Comparison of ENCODE assay signal across 1 cellular context in genomic region chrX:43693602-43694406, GRCh38.
TF ChIP-seq lines count a peak whose summit lies in the region.

No MANE protein-coding gene starts in this region.

TF ChIP-seq in HepG2, 621 proteins besides CTCF, POLR2A, EP300 and RAD21 (continued from another document and continues in another):
- TF ChIP-seq, protein P1, sequence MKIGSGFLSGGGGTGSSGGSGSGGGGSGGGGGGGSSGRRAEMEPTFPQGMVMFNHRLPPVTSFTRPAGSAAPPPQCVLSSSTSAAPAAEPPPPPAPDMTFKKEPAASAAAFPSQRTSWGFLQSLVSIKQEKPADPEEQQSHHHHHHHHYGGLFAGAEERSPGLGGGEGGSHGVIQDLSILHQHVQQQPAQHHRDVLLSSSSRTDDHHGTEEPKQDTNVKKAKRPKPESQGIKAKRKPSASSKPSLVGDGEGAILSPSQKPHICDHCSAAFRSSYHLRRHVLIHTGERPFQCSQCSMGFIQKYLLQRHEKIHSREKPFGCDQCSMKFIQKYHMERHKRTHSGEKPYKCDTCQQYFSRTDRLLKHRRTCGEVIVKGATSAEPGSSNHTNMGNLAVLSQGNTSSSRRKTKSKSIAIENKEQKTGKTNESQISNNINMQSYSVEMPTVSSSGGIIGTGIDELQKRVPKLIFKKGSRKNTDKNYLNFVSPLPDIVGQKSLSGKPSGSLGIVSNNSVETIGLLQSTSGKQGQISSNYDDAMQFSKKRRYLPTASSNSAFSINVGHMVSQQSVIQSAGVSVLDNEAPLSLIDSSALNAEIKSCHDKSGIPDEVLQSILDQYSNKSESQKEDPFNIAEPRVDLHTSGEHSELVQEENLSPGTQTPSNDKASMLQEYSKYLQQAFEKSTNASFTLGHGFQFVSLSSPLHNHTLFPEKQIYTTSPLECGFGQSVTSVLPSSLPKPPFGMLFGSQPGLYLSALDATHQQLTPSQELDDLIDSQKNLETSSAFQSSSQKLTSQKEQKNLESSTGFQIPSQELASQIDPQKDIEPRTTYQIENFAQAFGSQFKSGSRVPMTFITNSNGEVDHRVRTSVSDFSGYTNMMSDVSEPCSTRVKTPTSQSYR (CRISPR knock-in tag; IDR thresholded peaks at IDR 0.05; ENCODE audit: borderline replicate concordance), result peak; percentile 88
- TF ChIP-seq MXD4 (CRISPR knock-in tag; IDR thresholded peaks at IDR 0.05), result 0 out of 2 replicates have a peak, but pooled peaks have one; percentile 17
- TF ChIP-seq RXRA (CRISPR knock-in tag; IDR thresholded peaks at IDR 0.05), result peak; percentile 38; the same call in 1 of the 2 replicates
- TF ChIP-seq, protein P2, sequence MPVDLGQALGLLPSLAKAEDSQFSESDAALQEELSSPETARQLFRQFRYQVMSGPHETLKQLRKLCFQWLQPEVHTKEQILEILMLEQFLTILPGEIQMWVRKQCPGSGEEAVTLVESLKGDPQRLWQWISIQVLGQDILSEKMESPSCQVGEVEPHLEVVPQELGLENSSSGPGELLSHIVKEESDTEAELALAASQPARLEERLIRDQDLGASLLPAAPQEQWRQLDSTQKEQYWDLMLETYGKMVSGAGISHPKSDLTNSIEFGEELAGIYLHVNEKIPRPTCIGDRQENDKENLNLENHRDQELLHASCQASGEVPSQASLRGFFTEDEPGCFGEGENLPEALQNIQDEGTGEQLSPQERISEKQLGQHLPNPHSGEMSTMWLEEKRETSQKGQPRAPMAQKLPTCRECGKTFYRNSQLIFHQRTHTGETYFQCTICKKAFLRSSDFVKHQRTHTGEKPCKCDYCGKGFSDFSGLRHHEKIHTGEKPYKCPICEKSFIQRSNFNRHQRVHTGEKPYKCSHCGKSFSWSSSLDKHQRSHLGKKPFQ (CRISPR knock-in tag; IDR thresholded peaks at IDR 0.05; ENCODE audit: insufficient replicate concordance), result no peak
- no peak for TF ChIP-seq ZBTB42 (CRISPR knock-in tag; IDR thresholded peaks at IDR 0.05)
- TF ChIP-seq ARID5B (CRISPR knock-in tag; IDR thresholded peaks at IDR 0.05), result peak; percentile 85; the same call in 1 of the 2 replicates
- no peak for TF ChIP-seq ZNF430 (CRISPR knock-in tag; IDR thresholded peaks at IDR 0.05)
- TF ChIP-seq ZNF552 (CRISPR knock-in tag; IDR thresholded peaks at IDR 0.05; ENCODE audit: borderline replicate concordance), result no peak
- no peak for TF ChIP-seq ZNF563 (CRISPR knock-in tag; IDR thresholded peaks at IDR 0.05)
- no peak for TF ChIP-seq ZNF235 (CRISPR knock-in tag; IDR thresholded peaks at IDR 0.05; ENCODE audit: borderline replicate concordance)
- TF ChIP-seq FOXA3 (CRISPR knock-in tag; IDR thresholded peaks at IDR 0.05), result peak; percentile 84
- no peak for TF ChIP-seq KLF15 (CRISPR knock-in tag; IDR thresholded peaks at IDR 0.05; ENCODE audit: borderline replicate concordance)
- TF ChIP-seq ZFP36 (IDR thresholded peaks at IDR 0.05; ENCODE audit: borderline replicate concordance, low read depth, low read length, partially characterized antibody), result no peak
- TF ChIP-seq ZNF816 (CRISPR knock-in tag; IDR thresholded peaks at IDR 0.05; ENCODE audit: borderline replicate concordance), result 0 out of 2 replicates have a peak, but pooled peaks have one; percentile 49
- no peak for TF ChIP-seq MATR3 (CRISPR knock-in tag; IDR thresholded peaks at IDR 0.05)
- TF ChIP-seq SETDB1 (CRISPR knock-in tag; IDR thresholded peaks at IDR 0.05; ENCODE audit: borderline replicate concordance), result no peak
- TF ChIP-seq STAG1 (CRISPR knock-in tag; IDR thresholded peaks at IDR 0.05), result no peak
- TF ChIP-seq ZBTB40 (IDR thresholded peaks at IDR 0.05), result no peak
- TF ChIP-seq ZBTB40 (CRISPR knock-in tag; IDR thresholded peaks at IDR 0.05), result no peak
- TF ChIP-seq CBFB (CRISPR knock-in tag; IDR thresholded peaks at IDR 0.05), result peak; percentile 23; the same call in 1 of the 2 replicates
- TF ChIP-seq TARDBP (CRISPR knock-in tag; IDR thresholded peaks at IDR 0.05), result 0 out of 2 replicates have a peak, but pooled peaks have one; percentile 41
- TF ChIP-seq ERF (CRISPR knock-in tag; IDR thresholded peaks at IDR 0.05), result peak; percentile 50; the same call in 1 of the 2 replicates
- TF ChIP-seq IRF2 (CRISPR knock-in tag; IDR thresholded peaks at IDR 0.05), result peak; percentile 19; the same call in 1 of the 2 replicates
- TF ChIP-seq HNRNPK (IDR thresholded peaks at IDR 0.05; ENCODE audit: low read depth, low read length, poor library complexity, severe bottlenecking), result no peak
- TF ChIP-seq ZNF75D (CRISPR knock-in tag; IDR thresholded peaks at IDR 0.05; ENCODE audit: borderline replicate concordance), result no peak
- peak; percentile 19; the same call in 1 of the 2 replicates for TF ChIP-seq ZNF574 (CRISPR knock-in tag; IDR thresholded peaks at IDR 0.05)
- TF ChIP-seq ZNF740 (CRISPR knock-in tag; IDR thresholded peaks at IDR 0.05), result peak; percentile 52; the same call in 1 of the 2 replicates
- TF ChIP-seq MIER3 (CRISPR knock-in tag; IDR thresholded peaks at IDR 0.05; ENCODE audit: borderline replicate concordance), result 0 out of 2 replicates have a peak, but pooled peaks have one; percentile 35
- TF ChIP-seq KLF16 (CRISPR knock-in tag; IDR thresholded peaks at IDR 0.05), result peak in 1 of 2 experiments; percentile 47; a peak in 1 of 4 replicates
- no peak for TF ChIP-seq ZNF143 (CRISPR knock-in tag; IDR thresholded peaks at IDR 0.05)
- TF ChIP-seq, protein P3, sequence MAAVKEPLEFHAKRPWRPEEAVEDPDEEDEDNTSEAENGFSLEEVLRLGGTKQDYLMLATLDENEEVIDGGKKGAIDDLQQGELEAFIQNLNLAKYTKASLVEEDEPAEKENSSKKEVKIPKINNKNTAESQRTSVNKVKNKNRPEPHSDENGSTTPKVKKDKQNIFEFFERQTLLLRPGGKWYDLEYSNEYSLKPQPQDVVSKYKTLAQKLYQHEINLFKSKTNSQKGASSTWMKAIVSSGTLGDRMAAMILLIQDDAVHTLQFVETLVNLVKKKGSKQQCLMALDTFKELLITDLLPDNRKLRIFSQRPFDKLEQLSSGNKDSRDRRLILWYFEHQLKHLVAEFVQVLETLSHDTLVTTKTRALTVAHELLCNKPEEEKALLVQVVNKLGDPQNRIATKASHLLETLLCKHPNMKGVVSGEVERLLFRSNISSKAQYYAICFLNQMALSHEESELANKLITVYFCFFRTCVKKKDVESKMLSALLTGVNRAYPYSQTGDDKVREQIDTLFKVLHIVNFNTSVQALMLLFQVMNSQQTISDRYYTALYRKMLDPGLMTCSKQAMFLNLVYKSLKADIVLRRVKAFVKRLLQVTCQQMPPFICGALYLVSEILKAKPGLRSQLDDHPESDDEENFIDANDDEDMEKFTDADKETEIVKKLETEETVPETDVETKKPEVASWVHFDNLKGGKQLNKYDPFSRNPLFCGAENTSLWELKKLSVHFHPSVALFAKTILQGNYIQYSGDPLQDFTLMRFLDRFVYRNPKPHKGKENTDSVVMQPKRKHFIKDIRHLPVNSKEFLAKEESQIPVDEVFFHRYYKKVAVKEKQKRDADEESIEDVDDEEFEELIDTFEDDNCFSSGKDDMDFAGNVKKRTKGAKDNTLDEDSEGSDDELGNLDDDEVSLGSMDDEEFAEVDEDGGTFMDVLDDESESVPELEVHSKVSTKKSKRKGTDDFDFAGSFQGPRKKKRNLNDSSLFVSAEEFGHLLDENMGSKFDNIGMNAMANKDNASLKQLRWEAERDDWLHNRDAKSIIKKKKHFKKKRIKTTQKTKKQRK (IDR thresholded peaks at IDR 0.05; ENCODE audit: low read length), result no peak
